12 cellular contexts compared by ENCODE assay signal in the genomic region with DNA sequence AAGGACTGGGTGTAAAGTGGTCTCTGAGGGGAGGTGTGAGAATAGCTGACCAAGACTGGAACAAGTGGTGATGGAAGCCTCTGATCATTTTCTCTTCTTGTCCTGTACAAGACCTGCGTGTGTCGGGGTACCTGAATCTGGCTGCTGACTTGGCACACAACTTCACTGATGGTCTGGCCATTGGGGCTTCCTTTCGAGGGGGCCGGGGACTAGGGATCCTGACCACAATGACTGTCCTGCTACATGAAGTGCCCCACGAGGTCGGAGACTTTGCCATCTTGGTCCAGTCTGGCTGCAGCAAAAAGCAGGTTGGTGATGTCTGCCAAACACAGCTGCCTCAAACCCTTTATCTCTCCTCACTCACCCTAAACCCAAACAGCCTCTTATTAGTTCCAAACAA. TPM values are rescaled to one million over a fixed set of nuclear protein-coding genes. Genes with fewer than 3 reads are reported as not detected.
DNase-seq lines count a peak whose midpoint lies in the region; ATAC-seq, FAIRE-seq and TF ChIP-seq lines count a peak whose summit lies in the region.
"Had no signal": no experiment of that assay in that cellular context is flagged by ENCODE, and none has a peak within 500 bp of the region (broad histone marks: within the 10 kb centered on the region; RNA-seq: fewer than 3 reads in every experiment).

No MANE protein-coding gene starts in this region.

- no peak; a peak in 1 of 4 replicates for TF ChIP-seq POLR2A in HepG2 (IDR thresholded peaks at IDR 0.05; ENCODE audit: insufficient read depth in 1 of 2, low read depth in 2 of 2, low read length in 2 of 2)

- peaks cover 19% of the 10 kb centered on the region for H4K20me1 ChIP-seq in HepG2 (ENCODE audit: insufficient read depth, low read length)

- H3K4me3 ChIP-seq in CD8-positive, alpha-beta memory T cell (ENCODE audit: low read length) = no peak overlapping the region
- H3K4me3 ChIP-seq in HepG2 (replicated peaks in 1 of 3; ENCODE audit: insufficient read depth in 1 of 3, low read depth in 2 of 3, low read length in 3 of 3) (peak overlapping the region in 1 of 3 experiments; percentile 93; a peak in 2 of 6 replicates), small intestine (ENCODE audit: low read depth in 1 of 2, low read length in 2 of 2) (no peak overlapping the region)

- H3K27ac ChIP-seq in 22Rv1 = 0 out of 2 replicates have a peak overlapping the region, but pooled peaks have one; percentile 96
- no peak overlapping the region for H3K27ac ChIP-seq in CD8-positive, alpha-beta memory T cell (ENCODE audit: low read depth, low read length)
- H3K27ac ChIP-seq in HepG2 (ENCODE audit: extremely low read length, insufficient read depth, low read length) = no peak overlapping the region
- no peak overlapping the region for H3K27ac ChIP-seq in small intestine (ENCODE audit: low read depth in 1 of 2, low read length in 1 of 2)
- H3K27ac ChIP-seq: epithelial cell of prostate, lower lobe of right lung had no signal

- no peaks in the 10 kb centered on the region for H3K9me3 Mint-ChIP-seq in CD8-positive, alpha-beta memory T cell
- H3K9me3 Mint-ChIP-seq in activated CD8-positive, alpha-beta T cell treated with anti-CD3 and anti-CD28 coated beads, Interleukin-2, amount 10 ng/mL, durations not matched to agents 7 days and 5 days (ENCODE audit: insufficient read depth) = no peaks in the 10 kb centered on the region

- no peak for TF ChIP-seq RAD21 in HepG2 (CRISPR knock-in tag; IDR thresholded peaks at IDR 0.05)

- BruUV-seq in HepG2 (replicated peaks; lab: Mats Ljungman, UMichigan) = no TSS peak

- H3K27me3 ChIP-seq in CD8-positive, alpha-beta memory T cell (ENCODE audit: insufficient read depth, low read length, poor library complexity, severe bottlenecking) = no peaks in the 10 kb centered on the region
- peaks cover 0 to 4% of the 10 kb centered on the region in 2 experiments; a peak in 1 of 5 replicates for H3K27me3 ChIP-seq in HepG2 (ENCODE audit: control insufficient read depth in 1 of 2, insufficient read depth in 2 of 2, low read length in 2 of 2)
- H3K27me3 ChIP-seq in small intestine (ENCODE audit: control insufficient read depth in 2 of 2, insufficient read depth in 2 of 2, low read length in 2 of 2) = no peaks in the 10 kb centered on the region

- TF ChIP-seq CTCF in 22Rv1 (IDR thresholded peaks at IDR 0.05) = no peak
- no peak for TF ChIP-seq CTCF in HepG2 (CRISPR knock-in tag; IDR thresholded peaks at IDR 0.05)

- peak overlapping the region in 6 of 8 donors; percentile 10 to 79 (median 55) for H3K27ac Mint-ChIP-seq in CD8-positive, alpha-beta memory T cell
- H3K27ac Mint-ChIP-seq in activated CD8-positive, alpha-beta T cell treated with anti-CD3 and anti-CD28 coated beads, Interleukin-2, amount 10 ng/mL, durations not matched to agents 7 days and 5 days = no peak overlapping the region

- POLR2A ChIA-PET in CD8-positive, alpha-beta memory T cell (lab: Charles Lee) = interaction anchor here (1.3 kb wide), 1 partner anchor 74 kb away, joined by 3 read pairs; a partner anchor contains a TSS
- POLR2A ChIA-PET in activated CD8-positive, alpha-beta T cell treated with anti-CD3 and anti-CD28 coated beads, Interleukin-2, amount 10 ng/mL, durations not matched to agents 7 days and 5 days (lab: Charles Lee) = interaction anchor here (0.6 to 1.0 kb wide), 3 partner anchors 47 to 231 kb away, joined by 3 read pairs; no protein-coding TSS in a partner anchor
- POLR2A ChIA-PET in HepG2 (lab: Yijun Ruan, JAX) = interaction anchor here (0.7 kb wide), 1 partner anchor 47 kb away, joined by 3 read pairs; no protein-coding TSS in a partner anchor

- peaks cover 12 to 55% (median 15%) of the 10 kb centered on the region in 3 donors for H3K36me3 Mint-ChIP-seq in CD8-positive, alpha-beta memory T cell
- peaks cover 40% of the 10 kb centered on the region for H3K36me3 Mint-ChIP-seq in activated CD8-positive, alpha-beta T cell treated with anti-CD3 and anti-CD28 coated beads, Interleukin-2, amount 10 ng/mL, durations not matched to agents 7 days and 5 days (ENCODE audit: low read depth)

- H3K4me3 Mint-ChIP-seq in CD8-positive, alpha-beta memory T cell = peak overlapping the region in 6 of 7 donors; percentile 62 to 100 (median 99)
- peak overlapping the region; percentile 9 for H3K4me3 Mint-ChIP-seq in activated CD8-positive, alpha-beta T cell treated with anti-CD3 and anti-CD28 coated beads, Interleukin-2, amount 10 ng/mL, durations not matched to agents 7 days and 5 days

- no peaks in the 10 kb centered on the region for H3K27me3 Mint-ChIP-seq in CD8-positive, alpha-beta memory T cell
- no peaks in the 10 kb centered on the region for H3K27me3 Mint-ChIP-seq in activated CD8-positive, alpha-beta T cell treated with anti-CD3 and anti-CD28 coated beads, Interleukin-2, amount 10 ng/mL, durations not matched to agents 7 days and 5 days (ENCODE audit: low read depth)

- in situ Hi-C loops in HepG2 (cut with HindIII; ENCODE audit: extremely low pct_ligation_motif_present, low pct_unique_long_range_greater_than_20kb) = loop anchor here (5.0 to 10.0 kb wide), 3 partner anchors 45 to 212 kb away; a partner anchor contains a TSS

- no peaks in the 10 kb centered on the region for H3K9me3 ChIP-seq in CD8-positive, alpha-beta memory T cell (ENCODE audit: low read length)
- H3K9me3 ChIP-seq in HepG2 (ENCODE audit: low read length) (no peaks in the 10 kb centered on the region), small intestine (ENCODE audit: control insufficient read depth, low read depth) (no peaks in the 10 kb centered on the region)
- H3K9me3 ChIP-seq: lower lobe of right lung had no signal

- 89% methylated on average over 6 of the region's 6 CpGs for WGBS in HepG2 (ENCODE audit: low lambda C conversion rate)
- WGBS in small intestine, 3 donors = 87 to 92% (median 91%) methylated on average over 5 to 6 of the region's 6 CpGs

- no peak for ATAC-seq in activated CD8-positive, alpha-beta T cell treated with anti-CD3 and anti-CD28 coated beads, Interleukin-2, amount 10 ng/mL, durations not matched to agents 7 days and 5 days
- no peak for ATAC-seq in HepG2
- ATAC-seq in HG02588 (IDR thresholded peaks at IDR 0.05; ENCODE audit: unreplicated experiment) = no peak
- no peak for ATAC-seq in HG02840 (IDR thresholded peaks at IDR 0.05; ENCODE audit: low FRiP score, unreplicated experiment)
- ATAC-seq: lower lobe of right lung, Panc1 had no signal

- H3K4me1 ChIP-seq in CD8-positive, alpha-beta memory T cell (ENCODE audit: insufficient read depth, low read length) = peaks cover 65% of the 10 kb centered on the region
- peaks cover 71% of the 10 kb centered on the region for H3K4me1 ChIP-seq in HepG2 (ENCODE audit: insufficient read depth, low read length)
- H3K4me1 ChIP-seq in small intestine (ENCODE audit: control insufficient read depth in 2 of 2, insufficient read depth in 1 of 2, low read depth in 1 of 2, low read length in 1 of 2) = peaks cover 9 to 16% of the 10 kb centered on the region in 2 donors

- H3K36me3 ChIP-seq in CD8-positive, alpha-beta memory T cell (ENCODE audit: insufficient read depth, low read length) = peaks cover 19% of the 10 kb centered on the region
- H3K36me3 ChIP-seq in HepG2 (replicated peaks in 1 of 2; ENCODE audit: control insufficient read depth in 1 of 2, insufficient read depth in 2 of 2, low read length in 2 of 2) (peaks cover 10 to 24% of the 10 kb centered on the region in 2 experiments), small intestine (ENCODE audit: control insufficient read depth in 2 of 2, insufficient read depth in 2 of 2, low read length in 2 of 2) (peaks cover 5 to 12% of the 10 kb centered on the region in 2 donors)

- no peak for DNase-seq in CD8-positive, alpha-beta memory T cell
- DNase-seq in activated CD8-positive, alpha-beta T cell treated with anti-CD3 and anti-CD28 coated beads, Interleukin-2, amount 10 ng/mL, durations not matched to agents 7 days and 5 days = no peak
- DNase-seq in HepG2 (ENCODE audit: low spot score) (no peak), small intestine (no peak), epidermal melanocyte (ENCODE audit: insufficient read length, low spot score) (no peak)
- DNase-seq: lower lobe of right lung, NCI-H2227 treated with DMSO at 0.1 percent for 48 hours had no signal

- intact Hi-C loops in HepG2 (cut with micrococcal nuclease; ENCODE audit: unreplicated experiment) = no loop called here

- CTCF ChIA-PET in CD8-positive, alpha-beta memory T cell (lab: Charles Lee) = interaction anchor here (1.0 kb wide), 1 partner anchor 46 kb away, joined by 3 read pairs; no protein-coding TSS in a partner anchor
- CTCF ChIA-PET in activated CD8-positive, alpha-beta T cell treated with anti-CD3 and anti-CD28 coated beads, Interleukin-2, amount 10 ng/mL, durations not matched to agents 7 days and 5 days (lab: Charles Lee) = interaction anchor here (1.2 to 1.5 kb wide), 2 partner anchors 46 to 69 kb away, joined by 3 to 6 read pairs; a partner anchor contains a TSS
- CTCF ChIA-PET in HepG2 (lab: Yijun Ruan, JAX; ENCODE audit: low intra/inter-chr PET ratio, low total read pairs) = no interaction called here

- H3K79me2 ChIP-seq in HepG2 (ENCODE audit: insufficient read depth, low read length) = peaks cover 45% of the 10 kb centered on the region

- no peak for FAIRE-seq in HepG2 (lab: Jason Lieb, UNC)
- FAIRE-seq in small intestine (lab: Jason Lieb, UNC) = no peak

- peaks cover 66 to 83% (median 76%) of the 10 kb centered on the region in 3 donors for H3K4me1 Mint-ChIP-seq in CD8-positive, alpha-beta memory T cell
- peaks cover 75% of the 10 kb centered on the region for H3K4me1 Mint-ChIP-seq in activated CD8-positive, alpha-beta T cell treated with anti-CD3 and anti-CD28 coated beads, Interleukin-2, amount 10 ng/mL, durations not matched to agents 7 days and 5 days (ENCODE audit: low read depth)

- H3K4me2 ChIP-seq in HepG2 (ENCODE audit: low read depth, low read length) = peak overlapping the region; percentile 99

- H3K9ac ChIP-seq in HepG2 (ENCODE audit: insufficient read depth, low read depth, low read length) = peak overlapping the region; percentile 99

- H2AFZ ChIP-seq in HepG2 (ENCODE audit: low read length) = no peak overlapping the region

- TF ChIP-seq EP300 in HepG2 (IDR thresholded peaks at IDR 0.05; ENCODE audit: low read depth in 2 of 2, low read length in 2 of 2) = no peak
- TF ChIP-seq EP300 in HepG2 (CRISPR knock-in tag; IDR thresholded peaks at IDR 0.05; ENCODE audit: borderline replicate concordance) = no peak

RNA-seq across cellular contexts. Expression of a gene that starts 1.7 kb away (rescaled TPM):
- total RNA-seq in CD8-positive, alpha-beta memory T cell = 10 to 100 TPM; 21.3 to 23.5 TPM
- 50.7 TPM for polyA plus RNA-seq in CD8-positive, alpha-beta memory T cell
- total RNA-seq in activated CD8-positive, alpha-beta T cell treated with anti-CD3 and anti-CD28 coated beads, Interleukin-2, amount 10 ng/mL, durations not matched to agents 7 days and 5 days = 10 to 100 TPM; 13.9 to 14.1 TPM
- 12.6 and 13.5 TPM in 2 replicates for total RNA-seq in HepG2 (2016; rRNA removed; fragmentation: Illumina TruSeq; extraction: Trizol)
- total RNA-seq in HepG2 (2016; cell fraction: cytosol; rRNA removed; fragmentation: Illumina TruSeq; extraction: Trizol; ENCODE audit: low read depth) = 2.7 and 4.8 TPM in 2 replicates
- 13.4 and 15.0 TPM in 2 replicates for total RNA-seq in HepG2 (2016; cell fraction: insoluble cytoplasmic fraction; rRNA removed; fragmentation: Illumina TruSeq; extraction: Trizol)
- total RNA-seq in HepG2 (2016; cell fraction: membrane; rRNA removed; fragmentation: Illumina TruSeq; extraction: Trizol) = 5.0 TPM in 2 replicates
- total RNA-seq in HepG2 (2016; cell fraction: nucleus; rRNA removed; fragmentation: Illumina TruSeq; extraction: Trizol) = 6.0 and 8.0 TPM in 2 replicates
- polyA plus RNA-seq in HepG2 (2011; rRNA removed) (20.1 and 21.6 TPM in 2 replicates), small intestine (10 to 100 TPM; 30.9 to 33.8 (median 32.2) TPM)
- polyA plus RNA-seq in HepG2 (2011; cell fraction: cytosol; rRNA removed) = 25.2 and 35.5 TPM in 2 replicates
- 57.9 and 67.9 TPM in 2 replicates for polyA plus RNA-seq in HepG2 (2011; cell fraction: nucleus; rRNA removed)
- 10.8 and 13.9 TPM in 2 replicates for polyA plus RNA-seq in HepG2 (2012)
- 3.8 and 4.0 TPM in 2 replicates for polyA plus RNA-seq in HepG2 (2016; cell fraction: cytosol; fragmentation: Illumina TruSeq; extraction: Trizol; ENCODE audit: low read depth)
- polyA plus RNA-seq in HepG2 (2016; cell fraction: insoluble cytoplasmic fraction; fragmentation: Illumina TruSeq; extraction: Trizol; ENCODE audit: low read depth) = 14.2 and 14.6 TPM in 2 replicates
- polyA plus RNA-seq in HepG2 (2016; cell fraction: membrane; fragmentation: Illumina TruSeq; extraction: Trizol; ENCODE audit: low read depth) = 4.5 and 4.8 TPM in 2 replicates
- polyA plus RNA-seq in HepG2 (2016; cell fraction: nucleus; fragmentation: Illumina TruSeq; extraction: Trizol; ENCODE audit: insufficient read depth, low read depth) = 12.8 and 15.0 TPM in 2 replicates
- polyA minus RNA-seq in HepG2 (2011; rRNA and poly(A)+ RNA removed; ENCODE audit: low replicate concordance) = 12.8 and 27.4 TPM in 2 replicates
- 4.9 and 5.1 TPM in 2 replicates for polyA minus RNA-seq in HepG2 (2011; cell fraction: cytosol; rRNA and poly(A)+ RNA removed)
- 4.2 and 5.5 TPM in 2 replicates for polyA minus RNA-seq in HepG2 (2011; cell fraction: nucleus; rRNA and poly(A)+ RNA removed)

RNA-seq across cellular contexts. Expression of a gene that starts 2.1 kb away (rescaled TPM):
- total RNA-seq in CD8-positive, alpha-beta memory T cell = 10 to 100 TPM; 63.1 to 63.6 TPM
- polyA plus RNA-seq in CD8-positive, alpha-beta memory T cell = 32.9 TPM
- total RNA-seq in activated CD8-positive, alpha-beta T cell treated with anti-CD3 and anti-CD28 coated beads, Interleukin-2, amount 10 ng/mL, durations not matched to agents 7 days and 5 days = 10 to 100 TPM; 45.6 to 50.8 TPM
- 127 and 229 TPM in 2 replicates for total RNA-seq in HepG2 (2016; rRNA removed; fragmentation: Illumina TruSeq; extraction: Trizol)
- 25.4 and 28.2 TPM in 2 replicates for total RNA-seq in HepG2 (2016; cell fraction: cytosol; rRNA removed; fragmentation: Illumina TruSeq; extraction: Trizol; ENCODE audit: low read depth)
- 117 and 245 TPM in 2 replicates for total RNA-seq in HepG2 (2016; cell fraction: insoluble cytoplasmic fraction; rRNA removed; fragmentation: Illumina TruSeq; extraction: Trizol)
- total RNA-seq in HepG2 (2016; cell fraction: membrane; rRNA removed; fragmentation: Illumina TruSeq; extraction: Trizol) = 69.2 and 73.5 TPM in 2 replicates
- total RNA-seq in HepG2 (2016; cell fraction: nucleus; rRNA removed; fragmentation: Illumina TruSeq; extraction: Trizol) = 168 and 183 TPM in 2 replicates
- polyA plus RNA-seq in HepG2 (2011; rRNA removed) (142 and 181 TPM in 2 replicates), small intestine (100 to 1,000 TPM in 1 of 3 donors, 10 to 100 TPM in 2; 38.9 to 162 (median 57.3) TPM)
- polyA plus RNA-seq in HepG2 (2011; cell fraction: cytosol; rRNA removed) = 156 and 173 TPM in 2 replicates
- 155 and 160 TPM in 2 replicates for polyA plus RNA-seq in HepG2 (2011; cell fraction: nucleus; rRNA removed)
- polyA plus RNA-seq in HepG2 (2012) = 179 and 194 TPM in 2 replicates
- 25.6 and 28.5 TPM in 2 replicates for polyA plus RNA-seq in HepG2 (2016; cell fraction: cytosol; fragmentation: Illumina TruSeq; extraction: Trizol; ENCODE audit: low read depth)
- 134 and 143 TPM in 2 replicates for polyA plus RNA-seq in HepG2 (2016; cell fraction: insoluble cytoplasmic fraction; fragmentation: Illumina TruSeq; extraction: Trizol; ENCODE audit: low read depth)
- 52.6 and 58.2 TPM in 2 replicates for polyA plus RNA-seq in HepG2 (2016; cell fraction: membrane; fragmentation: Illumina TruSeq; extraction: Trizol; ENCODE audit: low read depth)
- 338 and 345 TPM in 2 replicates for polyA plus RNA-seq in HepG2 (2016; cell fraction: nucleus; fragmentation: Illumina TruSeq; extraction: Trizol; ENCODE audit: insufficient read depth, low read depth)
- 85.7 and 161 TPM in 2 replicates for polyA minus RNA-seq in HepG2 (2011; rRNA and poly(A)+ RNA removed; ENCODE audit: low replicate concordance)
- 54.5 and 56.6 TPM in 2 replicates for polyA minus RNA-seq in HepG2 (2011; cell fraction: cytosol; rRNA and poly(A)+ RNA removed)
- polyA minus RNA-seq in HepG2 (2011; cell fraction: nucleus; rRNA and poly(A)+ RNA removed) = 68.1 and 69.5 TPM in 2 replicates

RNA-seq across cellular contexts. Expression of a gene that starts 2.3 kb away (rescaled TPM):
- total RNA-seq in CD8-positive, alpha-beta memory T cell = 10 to 100 TPM; 47.1 to 51.4 TPM
- 8.5 TPM for polyA plus RNA-seq in CD8-positive, alpha-beta memory T cell
- 10 to 100 TPM; 33.5 to 34.5 TPM for total RNA-seq in activated CD8-positive, alpha-beta T cell treated with anti-CD3 and anti-CD28 coated beads, Interleukin-2, amount 10 ng/mL, durations not matched to agents 7 days and 5 days
- 21.2 and 26.7 TPM in 2 replicates for total RNA-seq in HepG2 (2016; rRNA removed; fragmentation: Illumina TruSeq; extraction: Trizol)
- total RNA-seq in HepG2 (2016; cell fraction: cytosol; rRNA removed; fragmentation: Illumina TruSeq; extraction: Trizol; ENCODE audit: low read depth) = 7.7 and 9.8 TPM in 2 replicates
- total RNA-seq in HepG2 (2016; cell fraction: insoluble cytoplasmic fraction; rRNA removed; fragmentation: Illumina TruSeq; extraction: Trizol) = 20.4 and 25.8 TPM in 2 replicates
- total RNA-seq in HepG2 (2016; cell fraction: membrane; rRNA removed; fragmentation: Illumina TruSeq; extraction: Trizol) = 11.0 and 11.2 TPM in 2 replicates
- total RNA-seq in HepG2 (2016; cell fraction: nucleus; rRNA removed; fragmentation: Illumina TruSeq; extraction: Trizol) = 24.9 and 30.1 TPM in 2 replicates
- 55.7 and 62.8 TPM in 2 replicates for polyA plus RNA-seq in HepG2 (2011; rRNA removed)
- 21.7 and 25.1 TPM in 2 replicates for polyA plus RNA-seq in HepG2 (2011; cell fraction: cytosol; rRNA removed)
- polyA plus RNA-seq in HepG2 (2011; cell fraction: nucleus; rRNA removed) = 251 and 306 TPM in 2 replicates
- 33.2 and 34.8 TPM in 2 replicates for polyA plus RNA-seq in HepG2 (2012)
- 3.4 and 3.5 TPM in 2 replicates for polyA plus RNA-seq in HepG2 (2016; cell fraction: cytosol; fragmentation: Illumina TruSeq; extraction: Trizol; ENCODE audit: low read depth)
- polyA plus RNA-seq in HepG2 (2016; cell fraction: insoluble cytoplasmic fraction; fragmentation: Illumina TruSeq; extraction: Trizol; ENCODE audit: low read depth) = 18.6 and 21.0 TPM in 2 replicates
- polyA plus RNA-seq in HepG2 (2016; cell fraction: membrane; fragmentation: Illumina TruSeq; extraction: Trizol; ENCODE audit: low read depth) = 8.2 and 8.4 TPM in 2 replicates
- 78.6 and 88.5 TPM in 2 replicates for polyA plus RNA-seq in HepG2 (2016; cell fraction: nucleus; fragmentation: Illumina TruSeq; extraction: Trizol; ENCODE audit: insufficient read depth, low read depth)
- polyA minus RNA-seq in HepG2 (2011; rRNA and poly(A)+ RNA removed; ENCODE audit: low replicate concordance) = 62.6 and 66.8 TPM in 2 replicates
- 16.9 and 17.9 TPM in 2 replicates for polyA minus RNA-seq in HepG2 (2011; cell fraction: cytosol; rRNA and poly(A)+ RNA removed)
- 41.4 and 51.2 TPM in 2 replicates for polyA minus RNA-seq in HepG2 (2011; cell fraction: nucleus; rRNA and poly(A)+ RNA removed)
- 10 to 100 TPM; 26.3 to 32.4 (median 29.2) TPM for polyA plus RNA-seq in small intestine

RNA-seq across cellular contexts. Expression of a gene that starts 5.5 kb away (rescaled TPM):
- total RNA-seq in CD8-positive, alpha-beta memory T cell = 10 to 100 TPM; 43.1 to 47.0 TPM
- polyA plus RNA-seq in CD8-positive, alpha-beta memory T cell = 10.1 TPM
- total RNA-seq in activated CD8-positive, alpha-beta T cell treated with anti-CD3 and anti-CD28 coated beads, Interleukin-2, amount 10 ng/mL, durations not matched to agents 7 days and 5 days = 10 to 100 TPM; 39.8 to 44.6 TPM
- 19.8 and 23.9 TPM in 2 replicates for total RNA-seq in HepG2 (2016; rRNA removed; fragmentation: Illumina TruSeq; extraction: Trizol)
- 10.0 and 10.7 TPM in 2 replicates for total RNA-seq in HepG2 (2016; cell fraction: cytosol; rRNA removed; fragmentation: Illumina TruSeq; extraction: Trizol; ENCODE audit: low read depth)
- total RNA-seq in HepG2 (2016; cell fraction: insoluble cytoplasmic fraction; rRNA removed; fragmentation: Illumina TruSeq; extraction: Trizol) = 18.4 and 25.4 TPM in 2 replicates
- 17.3 and 21.2 TPM in 2 replicates for total RNA-seq in HepG2 (2016; cell fraction: membrane; rRNA removed; fragmentation: Illumina TruSeq; extraction: Trizol)
- total RNA-seq in HepG2 (2016; cell fraction: nucleus; rRNA removed; fragmentation: Illumina TruSeq; extraction: Trizol) = 12.2 and 16.1 TPM in 2 replicates
- polyA plus RNA-seq in HepG2 (2011; rRNA removed) = 33.6 and 42.9 TPM in 2 replicates
- polyA plus RNA-seq in HepG2 (2011; cell fraction: cytosol; rRNA removed) = 23.2 and 29.0 TPM in 2 replicates
- 93.0 and 104 TPM in 2 replicates for polyA plus RNA-seq in HepG2 (2011; cell fraction: nucleus; rRNA removed)
- polyA plus RNA-seq in HepG2 (2012) = 32.2 and 34.6 TPM in 2 replicates
- polyA plus RNA-seq in HepG2 (2016; cell fraction: cytosol; fragmentation: Illumina TruSeq; extraction: Trizol; ENCODE audit: low read depth) = 14.4 and 19.7 TPM in 2 replicates
- polyA plus RNA-seq in HepG2 (2016; cell fraction: insoluble cytoplasmic fraction; fragmentation: Illumina TruSeq; extraction: Trizol; ENCODE audit: low read depth) = 31.5 and 40.1 TPM in 2 replicates
- 23.8 and 28.0 TPM in 2 replicates for polyA plus RNA-seq in HepG2 (2016; cell fraction: membrane; fragmentation: Illumina TruSeq; extraction: Trizol; ENCODE audit: low read depth)
- polyA plus RNA-seq in HepG2 (2016; cell fraction: nucleus; fragmentation: Illumina TruSeq; extraction: Trizol; ENCODE audit: insufficient read depth, low read depth) = 56.0 and 58.2 TPM in 2 replicates
- polyA minus RNA-seq in HepG2 (2011; rRNA and poly(A)+ RNA removed; ENCODE audit: low replicate concordance) = 22.4 and 30.2 TPM in 2 replicates
- 10.9 and 13.5 TPM in 2 replicates for polyA minus RNA-seq in HepG2 (2011; cell fraction: cytosol; rRNA and poly(A)+ RNA removed)
- 8.4 and 9.9 TPM in 2 replicates for polyA minus RNA-seq in HepG2 (2011; cell fraction: nucleus; rRNA and poly(A)+ RNA removed)
- 10 to 100 TPM; 30.4 to 46.7 (median 42.3) TPM for polyA plus RNA-seq in small intestine

RNA-seq across cellular contexts. Expression of a gene that starts 10.5 kb away (rescaled TPM):
- 1 to 10 TPM in 1 of 2 experiments, under 1 TPM in 1; 0.69 to 1.1 TPM for total RNA-seq in CD8-positive, alpha-beta memory T cell
- polyA plus RNA-seq in CD8-positive, alpha-beta memory T cell = not detected
- total RNA-seq in activated CD8-positive, alpha-beta T cell treated with anti-CD3 and anti-CD28 coated beads, Interleukin-2, amount 10 ng/mL, durations not matched to agents 7 days and 5 days = under 1 TPM; 0.71 to 0.83 TPM
- total RNA-seq in HepG2 (2016; rRNA removed; fragmentation: Illumina TruSeq; extraction: Trizol) = 0.29 and 0.55 TPM in 2 replicates
- total RNA-seq in HepG2 (2016; cell fraction: cytosol; rRNA removed; fragmentation: Illumina TruSeq; extraction: Trizol; ENCODE audit: low read depth) = 0.10 TPM in 1 of 2 replicates, not detected in the other
- total RNA-seq in HepG2 (2016; cell fraction: insoluble cytoplasmic fraction; rRNA removed; fragmentation: Illumina TruSeq; extraction: Trizol) = 0.12 and 0.67 TPM in 2 replicates
- total RNA-seq in HepG2 (2016; cell fraction: membrane; rRNA removed; fragmentation: Illumina TruSeq; extraction: Trizol) = 0.45 TPM in 1 of 2 replicates, not detected in the other
- 1.0 and 1.1 TPM in 2 replicates for total RNA-seq in HepG2 (2016; cell fraction: nucleus; rRNA removed; fragmentation: Illumina TruSeq; extraction: Trizol)
- 0.55 and 0.73 TPM in 2 replicates for polyA plus RNA-seq in HepG2 (2011; rRNA removed)
- 0.13 and 0.18 TPM in 2 replicates for polyA plus RNA-seq in HepG2 (2011; cell fraction: cytosol; rRNA removed)
- polyA plus RNA-seq in HepG2 (2011; cell fraction: nucleus; rRNA removed) = 5.9 and 6.2 TPM in 2 replicates
- 0.97 and 1.9 TPM in 2 replicates for polyA plus RNA-seq in HepG2 (2012)
- 0.21 and 0.24 TPM in 2 replicates for polyA plus RNA-seq in HepG2 (2016; cell fraction: cytosol; fragmentation: Illumina TruSeq; extraction: Trizol; ENCODE audit: low read depth)
- polyA plus RNA-seq in HepG2 (2016; cell fraction: insoluble cytoplasmic fraction; fragmentation: Illumina TruSeq; extraction: Trizol; ENCODE audit: low read depth) = 0.15 and 0.42 TPM in 2 replicates
- 0.21 TPM in 2 replicates for polyA plus RNA-seq in HepG2 (2016; cell fraction: membrane; fragmentation: Illumina TruSeq; extraction: Trizol; ENCODE audit: low read depth)
- 3.7 and 4.5 TPM in 2 replicates for polyA plus RNA-seq in HepG2 (2016; cell fraction: nucleus; fragmentation: Illumina TruSeq; extraction: Trizol; ENCODE audit: insufficient read depth, low read depth)
- 0.20 and 1.1 TPM in 2 replicates for polyA minus RNA-seq in HepG2 (2011; rRNA and poly(A)+ RNA removed; ENCODE audit: low replicate concordance)
- 0.44 TPM in 1 of 2 replicates, not detected in the other for polyA minus RNA-seq in HepG2 (2011; cell fraction: cytosol; rRNA and poly(A)+ RNA removed)
- 0.52 and 0.75 TPM in 2 replicates for polyA minus RNA-seq in HepG2 (2011; cell fraction: nucleus; rRNA and poly(A)+ RNA removed)
- polyA plus RNA-seq in small intestine = under 1 TPM; 0.27 to 0.67 (median 0.57) TPM
